ENCODE assay signal across 16 cellular contexts in genomic region chr15:69525543-69525942, GRCh38.
"Had no signal": no experiment of that assay in that cellular context is flagged by ENCODE, and none has a peak within 500 bp of the region (broad histone marks: within the 10 kb centered on the region; RNA-seq: fewer than 3 reads in every experiment).

No MANE protein-coding gene starts in this region.

- H3K27me3 ChIP-seq: heart right ventricle, right lobe of liver, stomach, upper lobe of left lung, uterus had no signal

- H3K9ac ChIP-seq: parathyroid adenoma had no signal

- H3K27ac ChIP-seq: heart right ventricle, left lung, lower lobe of right lung, parathyroid adenoma, prostate gland, right lobe of liver, skin epidermis, upper lobe of left lung, uterus had no signal

- H3K4me3 ChIP-seq: coronary artery, heart right ventricle, left lung, lower lobe of right lung, prostate gland, right lobe of liver, skin epidermis, stomach, upper lobe of left lung, uterus had no signal

- H3K4me1 ChIP-seq: heart right ventricle, left lung, lower lobe of right lung, parathyroid adenoma, right lobe of liver, upper lobe of left lung, uterus had no signal

- H3K9me3 ChIP-seq: left lung, lower lobe of right lung, prostate gland, right lobe of liver, upper lobe of left lung, uterus had no signal

- H3K36me3 ChIP-seq: heart right ventricle, left lung, lower lobe of right lung, prostate gland, right lobe of liver, stomach, upper lobe of left lung, uterus had no signal

- DNase-seq: effector CD4-positive, alpha-beta T cell; heart right ventricle; left lung; lower lobe of right lung; natural killer cell; retina; right lobe of liver; stimulated activated CD4-positive, alpha-beta T cell treated with anti-CD3 and anti-CD28 coated beads, Interleukin-2, amount 100 ng/mL, for 24 hours; stimulated activated naive CD4-positive, alpha-beta T cell; stomach; uterus had no signal

- ATAC-seq: left lung, lower lobe of right lung, natural killer cell, right lobe of liver had no signal
